In the genomic region with DNA sequence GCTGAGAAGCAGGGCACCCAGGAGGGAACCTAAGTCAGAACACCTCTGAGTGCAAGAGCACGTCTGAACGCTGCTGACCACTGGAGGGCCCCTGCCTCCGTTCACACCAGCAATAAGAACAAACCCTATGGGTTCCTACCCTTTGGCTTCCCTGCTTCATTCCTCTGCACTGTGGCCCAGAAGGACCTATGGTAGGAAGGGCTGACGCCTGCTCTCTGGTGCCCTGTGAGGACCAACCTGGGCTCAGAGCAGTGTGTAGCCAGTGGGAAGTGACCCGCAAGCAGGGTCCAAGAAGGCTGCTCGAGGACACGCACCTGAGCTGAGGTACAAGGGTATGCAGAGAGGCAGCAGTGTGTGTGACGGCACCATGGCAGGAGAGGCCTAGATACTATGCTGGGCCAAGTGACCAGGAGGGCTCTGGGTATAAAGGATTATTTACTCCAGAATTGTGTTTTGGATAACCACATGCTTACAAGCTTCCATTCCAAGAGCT, we compare ENCODE assay signal across 15 cellular contexts.
"Had no signal": no experiment of that assay in that cellular context is flagged by ENCODE, and none has a peak within 500 bp of the region (broad histone marks: within the 10 kb centered on the region; RNA-seq: fewer than 3 reads in every experiment).

No MANE protein-coding gene starts in this region.

- H3K4me1 ChIP-seq: lower lobe of right lung, psoas muscle, sigmoid colon, tibial nerve had no signal

- H3K27ac ChIP-seq: lower lobe of right lung, psoas muscle, sigmoid colon had no signal

- H3K4me3 Mint-ChIP-seq: activated naive CD8-positive, alpha-beta T cell; natural killer cell; T-helper 1 cell treated with Interleukin-12 subunit alpha and Interleukin-12 subunit beta and Interleukin-4 antibody, amounts not matched to agents 30 μg/mL and 1 μg/mL, for 36 hours had no signal

- DNase-seq: activated CD4-positive, alpha-beta T cell treated with anti-CD3 and anti-CD28 coated beads, Interleukin-2, amount 50 U/mL, for 4 hours; activated T-cell treated with anti-CD3 and anti-CD28 coated beads, Interleukin-2, amount 50 U/mL, for 1 hour; anterior cingulate cortex; hypothalamus; lower lobe of right lung; mucosa of descending colon; natural killer cell; psoas muscle; sigmoid colon; stimulated activated CD4-positive, alpha-beta T cell treated with anti-CD3 and anti-CD28 coated beads, Interleukin-12 subunit alpha, Interleukin-12 subunit beta, amount 100 ng/mL, for 4 hours; stimulated activated CD4-positive, alpha-beta T cell treated with anti-CD3 and anti-CD28 coated beads, Interleukin-2, amount 100 ng/mL, for 48 hours had no signal

- H3K9me3 ChIP-seq: lower lobe of right lung, mucosa of descending colon, psoas muscle, sigmoid colon, tibial nerve had no signal

- H3K27ac Mint-ChIP-seq: activated naive CD8-positive, alpha-beta T cell; natural killer cell; T-helper 1 cell treated with Interleukin-12 subunit alpha and Interleukin-12 subunit beta and Interleukin-4 antibody, amounts not matched to agents 30 μg/mL and 1 μg/mL, for 36 hours had no signal

- ATAC-seq: activated CD4-positive, CD25-positive, alpha-beta regulatory T cell treated with anti-CD3 and anti-CD28 coated beads, Interleukin-2, amount 50 U/mL, for 24 hours; lower lobe of right lung; mucosa of descending colon; natural killer cell; psoas muscle had no signal

- H3K27me3 Mint-ChIP-seq: activated naive CD8-positive, alpha-beta T cell had no signal

- H3K27me3 ChIP-seq: sigmoid colon, tibial nerve had no signal

- H3K9me3 Mint-ChIP-seq: natural killer cell; T-helper 1 cell treated with Interleukin-12 subunit alpha and Interleukin-12 subunit beta and Interleukin-4 antibody, amounts not matched to agents 30 μg/mL and 1 μg/mL, for 36 hours had no signal

- H3K4me3 ChIP-seq: lower lobe of right lung, mucosa of descending colon, psoas muscle, sigmoid colon, tibial nerve had no signal
